In genomic region chr12:2395352-2395977, GRCh38 we compare ENCODE assay signal across 9 cellular contexts.
DNase-seq lines count a peak whose midpoint lies in the region; ATAC-seq and TF ChIP-seq lines count a peak whose summit lies in the region.
"Had no signal": no experiment of that assay in that cellular context is flagged by ENCODE, and none has a peak within 500 bp of the region (broad histone marks: within the 10 kb centered on the region; RNA-seq: fewer than 3 reads in every experiment).

No MANE protein-coding gene starts in this region.

- H3K9me3 Mint-ChIP-seq in nephron: peaks cover 6% of the 10 kb centered on the region
- H3K9me3 Mint-ChIP-seq: T-helper 1 cell treated with Interleukin-12 subunit alpha and Interleukin-12 subunit beta and Interleukin-4 antibody, amounts not matched to agents 30 μg/mL and 1 μg/mL, for 36 hours had no signal

- no peaks in the 10 kb centered on the region for H3K36me3 ChIP-seq in WERI-Rb-1

- H3K27me3 ChIP-seq in WERI-Rb-1 (ENCODE audit: insufficient read depth, low read depth, severe bottlenecking): no peaks in the 10 kb centered on the region

- H3K4me3 Mint-ChIP-seq in nephron: no peak overlapping the region
- H3K4me3 Mint-ChIP-seq: T-helper 1 cell treated with Interleukin-12 subunit alpha and Interleukin-12 subunit beta and Interleukin-4 antibody, amounts not matched to agents 30 μg/mL and 1 μg/mL, for 36 hours had no signal

- H3K4me1 Mint-ChIP-seq in nephron: peaks cover 32% of the 10 kb centered on the region

- H3K27ac ChIP-seq in WERI-Rb-1: no peak overlapping the region

- H3K27me3 Mint-ChIP-seq in nephron (ENCODE audit: low read depth): peaks cover 8% of the 10 kb centered on the region

- TF ChIP-seq CTCF in WERI-Rb-1 (IDR thresholded peaks at IDR 0.05; ENCODE audit: low read depth, low read length) (peak; percentile 72), epithelial cell of proximal tubule (conservative IDR thresholded peaks at IDR 0.05; ENCODE audit: low read depth, low read length) (peak; percentile 89), nephron (IDR thresholded peaks at IDR 0.05; ENCODE audit: unreplicated experiment in 3 of 3) (peak; percentile 78 to 88 (median 84))

- peaks cover 4% of the 10 kb centered on the region for H3K36me3 Mint-ChIP-seq in nephron (ENCODE audit: low read depth)

- H3K9me3 ChIP-seq in WERI-Rb-1 (ENCODE audit: severe bottlenecking): no peaks in the 10 kb centered on the region

- peak; percentile 42 for TF ChIP-seq RAD21 in Ishikawa (IDR thresholded peaks at IDR 0.05; ENCODE audit: low read depth)

- peak overlapping the region in 2 of 3 experiments; percentile 61 to 81 for H3K27ac Mint-ChIP-seq in nephron
- H3K27ac Mint-ChIP-seq: T-helper 1 cell treated with Interleukin-12 subunit alpha and Interleukin-12 subunit beta and Interleukin-4 antibody, amounts not matched to agents 30 μg/mL and 1 μg/mL, for 36 hours had no signal

- no peak for TF ChIP-seq EP300 in Ishikawa (IDR thresholded peaks at IDR 0.05; ENCODE audit: borderline replicate concordance)

- H3K4me3 ChIP-seq in WERI-Rb-1 (ENCODE audit: low read depth, low read length) (no peak overlapping the region), epithelial cell of proximal tubule (ENCODE audit: low read depth, low read length) (no peak overlapping the region)

- DNase-seq in EL: peak; percentile 42
- peak; percentile 73 for DNase-seq in WERI-Rb-1
- DNase-seq in epithelial cell of proximal tubule (ENCODE audit: low read depth): no peak

- ATAC-seq in HG02884 (IDR thresholded peaks at IDR 0.05; ENCODE audit: unreplicated experiment) (no peak), HG02623 (IDR thresholded peaks at IDR 0.05; ENCODE audit: unreplicated experiment) (no peak), HG03432 (IDR thresholded peaks at IDR 0.05; ENCODE audit: unreplicated experiment) (no peak)

TF ChIP-seq in Ishikawa, 13 proteins besides CTCF, POLR2A, EP300 and RAD21:
- TF ChIP-seq REST (IDR thresholded peaks at IDR 0.05; ENCODE audit: low read depth) (no peak), USF1 (IDR thresholded peaks at IDR 0.05) (no peak), TCF12 (IDR thresholded peaks at IDR 0.05; ENCODE audit: low read depth) (no peak), TEAD4 (IDR thresholded peaks at IDR 0.05) (no peak), CREB1 (IDR thresholded peaks at IDR 0.05; ENCODE audit: low read depth) (no peak), EGR1 (IDR thresholded peaks at IDR 0.05) (no peak), CEBPB (IDR thresholded peaks at IDR 0.05) (no peak), NFIC (IDR thresholded peaks at IDR 0.05) (no peak), FOXM1 (IDR thresholded peaks at IDR 0.05; ENCODE audit: borderline replicate concordance, low read depth) (no peak), ZBTB7A (IDR thresholded peaks at IDR 0.05; ENCODE audit: low read depth) (no peak), MAX (IDR thresholded peaks at IDR 0.05) (no peak), TAF1 (IDR thresholded peaks at IDR 0.05; ENCODE audit: low read depth) (no peak), YY1 (IDR thresholded peaks at IDR 0.05; ENCODE audit: low read depth) (no peak)
TF ChIP-seq in Ishikawa: peak in this region for 0.
